ENCODE assay signal across 2 cellular contexts in the genomic region with DNA sequence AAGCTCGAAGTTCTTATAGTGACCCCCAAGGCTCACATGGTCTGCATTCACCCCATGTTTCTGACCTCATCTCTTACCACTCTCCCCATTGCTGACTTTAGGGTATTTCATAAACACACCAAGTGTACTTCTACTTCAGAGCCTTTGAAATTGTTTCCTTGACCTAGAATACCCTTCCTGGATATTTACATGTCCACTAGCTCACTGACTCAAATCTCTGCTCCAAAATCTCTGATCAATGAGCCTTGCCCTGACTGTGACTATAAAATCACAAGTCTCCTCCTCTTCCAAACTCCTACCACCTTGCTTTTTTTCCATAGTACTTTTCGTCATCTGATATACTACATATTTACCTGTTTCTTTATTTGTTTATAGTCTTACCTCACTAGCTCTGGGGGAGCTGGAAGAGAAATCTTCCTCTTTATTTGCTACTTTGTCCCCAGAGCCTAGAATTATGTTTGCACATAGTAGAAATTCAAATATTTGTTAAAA.
TF ChIP-seq lines count a peak whose summit lies in the region.

No MANE protein-coding gene starts in this region.

TF ChIP-seq in A549, 52 proteins besides CTCF, POLR2A, EP300 and RAD21:
- TF ChIP-seq, protein P1, sequence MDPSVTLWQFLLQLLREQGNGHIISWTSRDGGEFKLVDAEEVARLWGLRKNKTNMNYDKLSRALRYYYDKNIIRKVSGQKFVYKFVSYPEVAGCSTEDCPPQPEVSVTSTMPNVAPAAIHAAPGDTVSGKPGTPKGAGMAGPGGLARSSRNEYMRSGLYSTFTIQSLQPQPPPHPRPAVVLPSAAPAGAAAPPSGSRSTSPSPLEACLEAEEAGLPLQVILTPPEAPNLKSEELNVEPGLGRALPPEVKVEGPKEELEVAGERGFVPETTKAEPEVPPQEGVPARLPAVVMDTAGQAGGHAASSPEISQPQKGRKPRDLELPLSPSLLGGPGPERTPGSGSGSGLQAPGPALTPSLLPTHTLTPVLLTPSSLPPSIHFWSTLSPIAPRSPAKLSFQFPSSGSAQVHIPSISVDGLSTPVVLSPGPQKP (IDR thresholded peaks at IDR 0.05; ENCODE audit: low read depth, low read length): no peak
- TF ChIP-seq, protein P2, sequence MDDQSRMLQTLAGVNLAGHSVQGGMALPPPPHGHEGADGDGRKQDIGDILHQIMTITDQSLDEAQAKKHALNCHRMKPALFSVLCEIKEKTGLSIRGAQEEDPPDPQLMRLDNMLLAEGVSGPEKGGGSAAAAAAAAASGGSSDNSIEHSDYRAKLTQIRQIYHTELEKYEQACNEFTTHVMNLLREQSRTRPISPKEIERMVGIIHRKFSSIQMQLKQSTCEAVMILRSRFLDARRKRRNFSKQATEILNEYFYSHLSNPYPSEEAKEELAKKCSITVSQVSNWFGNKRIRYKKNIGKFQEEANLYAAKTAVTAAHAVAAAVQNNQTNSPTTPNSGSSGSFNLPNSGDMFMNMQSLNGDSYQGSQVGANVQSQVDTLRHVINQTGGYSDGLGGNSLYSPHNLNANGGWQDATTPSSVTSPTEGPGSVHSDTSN (IDR thresholded peaks at IDR 0.05): no peak

TF ChIP-seq in SK-N-SH, 30 proteins besides CTCF, POLR2A, EP300 and RAD21 (continued from another document):
- TF ChIP-seq, protein P3, sequence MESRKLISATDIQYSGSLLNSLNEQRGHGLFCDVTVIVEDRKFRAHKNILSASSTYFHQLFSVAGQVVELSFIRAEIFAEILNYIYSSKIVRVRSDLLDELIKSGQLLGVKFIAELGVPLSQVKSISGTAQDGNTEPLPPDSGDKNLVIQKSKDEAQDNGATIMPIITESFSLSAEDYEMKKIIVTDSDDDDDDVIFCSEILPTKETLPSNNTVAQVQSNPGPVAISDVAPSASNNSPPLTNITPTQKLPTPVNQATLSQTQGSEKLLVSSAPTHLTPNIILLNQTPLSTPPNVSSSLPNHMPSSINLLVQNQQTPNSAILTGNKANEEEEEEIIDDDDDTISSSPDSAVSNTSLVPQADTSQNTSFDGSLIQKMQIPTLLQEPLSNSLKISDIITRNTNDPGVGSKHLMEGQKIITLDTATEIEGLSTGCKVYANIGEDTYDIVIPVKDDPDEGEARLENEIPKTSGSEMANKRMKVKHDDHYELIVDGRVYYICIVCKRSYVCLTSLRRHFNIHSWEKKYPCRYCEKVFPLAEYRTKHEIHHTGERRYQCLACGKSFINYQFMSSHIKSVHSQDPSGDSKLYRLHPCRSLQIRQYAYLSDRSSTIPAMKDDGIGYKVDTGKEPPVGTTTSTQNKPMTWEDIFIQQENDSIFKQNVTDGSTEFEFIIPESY (IDR thresholded peaks at IDR 0.05; ENCODE audit: borderline replicate concordance, low read depth): no peak
- no peak for TF ChIP-seq GABPA (IDR thresholded peaks at IDR 0.05; ENCODE audit: low read depth)
- TF ChIP-seq TEAD4 (IDR thresholded peaks at IDR 0.05; ENCODE audit: borderline replicate concordance, insufficient read depth): no peak
- TF ChIP-seq NRF1 (IDR thresholded peaks at IDR 0.05; ENCODE audit: low read depth, low read length): no peak
- no peak for TF ChIP-seq POLR2AphosphoS5 (IDR thresholded peaks at IDR 0.05; ENCODE audit: low read depth, low read length)
- no peak for TF ChIP-seq JUND (IDR thresholded peaks at IDR 0.05)
- no peak for TF ChIP-seq RFX5 (IDR thresholded peaks at IDR 0.05; ENCODE audit: low read length)
- TF ChIP-seq, protein P4, sequence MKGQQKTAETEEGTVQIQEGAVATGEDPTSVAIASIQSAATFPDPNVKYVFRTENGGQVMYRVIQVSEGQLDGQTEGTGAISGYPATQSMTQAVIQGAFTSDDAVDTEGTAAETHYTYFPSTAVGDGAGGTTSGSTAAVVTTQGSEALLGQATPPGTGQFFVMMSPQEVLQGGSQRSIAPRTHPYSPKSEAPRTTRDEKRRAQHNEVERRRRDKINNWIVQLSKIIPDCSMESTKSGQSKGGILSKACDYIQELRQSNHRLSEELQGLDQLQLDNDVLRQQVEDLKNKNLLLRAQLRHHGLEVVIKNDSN (IDR thresholded peaks at IDR 0.05; ENCODE audit: borderline replicate concordance, low read depth): no peak
- TF ChIP-seq, protein P5, sequence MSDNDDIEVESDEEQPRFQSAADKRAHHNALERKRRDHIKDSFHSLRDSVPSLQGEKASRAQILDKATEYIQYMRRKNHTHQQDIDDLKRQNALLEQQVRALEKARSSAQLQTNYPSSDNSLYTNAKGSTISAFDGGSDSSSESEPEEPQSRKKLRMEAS (IDR thresholded peaks at IDR 0.05; ENCODE audit: low read depth): no peak
- no peak for TF ChIP-seq GATA2 (CRISPR knock-in tag; IDR thresholded peaks at IDR 0.05)
- no peak for TF ChIP-seq SMC3 (IDR thresholded peaks at IDR 0.05; ENCODE audit: low read depth, low read length)
- no peak for TF ChIP-seq TCF12 (IDR thresholded peaks at IDR 0.05)
- no peak for TF ChIP-seq MEF2A (IDR thresholded peaks at IDR 0.05; ENCODE audit: borderline replicate concordance, low read depth)
